In genomic region chr7:147541261-147541660, GRCh38 we compare ENCODE assay signal across 15 cellular contexts.
"Had no signal": no experiment of that assay in that cellular context is flagged by ENCODE, and none has a peak within 500 bp of the region (broad histone marks: within the 10 kb centered on the region; RNA-seq: fewer than 3 reads in every experiment).

No MANE protein-coding gene starts in this region.

- FAIRE-seq: kidney had no signal

- DNase-seq: dorsolateral prefrontal cortex; effector CD4-positive, alpha-beta T cell; foreskin fibroblast; gastrocnemius medialis; heart left ventricle; kidney; mucosa of descending colon; naive thymus-derived CD4-positive, alpha-beta T cell; right lobe of liver; stimulated activated CD4-positive, alpha-beta T cell treated with anti-CD3 and anti-CD28 coated beads, Interleukin-2, amount 100 ng/mL, for 24 hours; stimulated activated CD4-positive, alpha-beta T cell treated with anti-CD3 and anti-CD28 coated beads, Interleukin-4, amount 100 ng/mL, for 4 hours; stimulated activated naive CD8-positive, alpha-beta T cell treated with anti-CD3 and anti-CD28 coated beads, Interleukin-15, Interleukin-2, amounts not matched to agents 100 U/mL and 50 U/mL, for 24 hours; substantia nigra; testis; tibial artery had no signal
